In genomic region chr12:32515137-32515860, GRCh38 we compare ENCODE assay signal across 20 cellular contexts.
DNase-seq lines count a peak whose midpoint lies in the region; TF ChIP-seq lines count a peak whose summit lies in the region.
"Had no signal": no experiment of that assay in that cellular context is flagged by ENCODE, and none has a peak within 500 bp of the region (broad histone marks: within the 10 kb centered on the region; RNA-seq: fewer than 3 reads in every experiment).

No MANE protein-coding gene starts in this region.

- no peaks in the 10 kb centered on the region for H3K27me3 Mint-ChIP-seq in H9 (ENCODE audit: low read depth)
- peaks cover 17% of the 10 kb centered on the region for H3K27me3 Mint-ChIP-seq in activated T-cell treated with anti-CD3 and anti-CD28 coated beads, Interleukin-2, amount 50 U/mL, for 24 hours

- H4K8ac ChIP-seq in H9 (replicated peaks; ENCODE audit: insufficient read length, low read depth, low read length) (no peak overlapping the region), mesendoderm (ENCODE audit: low read depth, low read length) (no peak overlapping the region)

- H3K4me3 Mint-ChIP-seq in H9, result no peak overlapping the region
- H3K4me3 Mint-ChIP-seq in activated T-cell treated with anti-CD3 and anti-CD28 coated beads, Interleukin-2, amount 50 U/mL, for 24 hours, result no peak overlapping the region
- H3K4me3 Mint-ChIP-seq: HFFc6; stimulated activated naive CD8-positive, alpha-beta T cell treated with anti-CD3 and anti-CD28 coated beads, Interleukin-15, amount 100 ng/mL, for 72 hours had no signal

- no peak for TF ChIP-seq CTCF in H9 (conservative IDR thresholded peaks at IDR 0.05)

- H4K20me1 ChIP-seq in BLaER1, result no peaks in the 10 kb centered on the region
- no peaks in the 10 kb centered on the region for H4K20me1 ChIP-seq in H9 (ENCODE audit: control insufficient read depth, insufficient read depth, insufficient read length)

- H3K4me2 ChIP-seq in BLaER1 (peak overlapping the region; percentile 55), H9 (ENCODE audit: insufficient read depth, insufficient read length, low read length) (no peak overlapping the region), mesendoderm (ENCODE audit: low read length) (no peak overlapping the region)

- peaks cover 32 to 38% of the 10 kb centered on the region in 2 experiments for H3K4me1 Mint-ChIP-seq in H9
- H3K4me1 Mint-ChIP-seq in activated T-cell treated with anti-CD3 and anti-CD28 coated beads, Interleukin-2, amount 50 U/mL, for 24 hours (ENCODE audit: low read depth), result no peaks in the 10 kb centered on the region
- H3K4me1 Mint-ChIP-seq: stimulated activated naive CD8-positive, alpha-beta T cell treated with anti-CD3 and anti-CD28 coated beads, Interleukin-15, amount 100 ng/mL, for 72 hours had no signal

- DNase-seq in H9 (no peak), OCI-M1 (lab: John Stamatoyannopoulos, UW) (peak; percentile 52), mesendoderm (peak; percentile 78), MV-4-11 (lab: John Stamatoyannopoulos, UW) (no peak), epidermal melanocyte (ENCODE audit: insufficient read length, low spot score) (no peak)
- no peak for DNase-seq in activated T-cell treated with anti-CD3 and anti-CD28 coated beads, Interleukin-2, amount 50 U/mL, for 24 hours
- DNase-seq: activated effector memory CD4-positive, alpha-beta T cell treated with anti-CD3 and anti-CD28 coated beads, Interleukin-2, amount 50 U/mL, for 16 hours; dorsolateral prefrontal cortex; esophagus squamous epithelium; HFFc6; left ventricle myocardium superior; NCI-H187; NCI-H774; Peyer's patch; sigmoid colon; stimulated activated naive CD8-positive, alpha-beta T cell treated with anti-CD3 and anti-CD28 coated beads, Interleukin-15, amount 100 ng/mL, for 72 hours; T-helper 9 cell had no signal

- H4K91ac ChIP-seq in H9 (ENCODE audit: insufficient read length, low read depth, low read length), result no peak overlapping the region

- no peak overlapping the region for H3K14ac ChIP-seq in H9 (ENCODE audit: insufficient read depth, low read length)

- H3K56ac ChIP-seq in H9 (ENCODE audit: insufficient read length, low read depth, low read length) (no peak overlapping the region), mesendoderm (ENCODE audit: low read length) (no peak overlapping the region)

- peaks cover 0 to 9% (median 0%) of the 10 kb centered on the region in 3 experiments; a peak in 3 of 7 replicates for H3K36me3 Mint-ChIP-seq in H9 (ENCODE audit: insufficient read depth in 1 of 3, low read depth in 3 of 3)
- H3K36me3 Mint-ChIP-seq in activated T-cell treated with anti-CD3 and anti-CD28 coated beads, Interleukin-2, amount 50 U/mL, for 24 hours (ENCODE audit: low read depth), result no peaks in the 10 kb centered on the region

- no peaks in the 10 kb centered on the region for H3K9me3 ChIP-seq in BLaER1
- H3K9me3 ChIP-seq in H9 (ENCODE audit: control insufficient read depth, low read depth, low read length), result no peaks in the 10 kb centered on the region
- H3K9me3 ChIP-seq: esophagus squamous epithelium, Peyer's patch, sigmoid colon had no signal

- H3K9ac ChIP-seq in BLaER1 (no peak overlapping the region), H9 (ENCODE audit: extremely low read depth, insufficient read length, low read length) (no peak overlapping the region), mesendoderm (ENCODE audit: low read length) (no peak overlapping the region)

- WGBS in H9 (ENCODE audit: extremely low coverage, insufficient read length, low lambda C conversion rate), result no CpG with 5 or more reads among the region's 1 CpG
- no CpG with 5 or more reads among the region's 1 CpG for WGBS in mesendoderm (ENCODE audit: extremely low coverage, insufficient coverage, low lambda C conversion rate)

- H3K4ac ChIP-seq in H9 (ENCODE audit: low read depth, low read length) (no peak overlapping the region), mesendoderm (ENCODE audit: low read depth, low read length) (no peak overlapping the region)

- H3K9me3 Mint-ChIP-seq in H9, result no peaks in the 10 kb centered on the region
- no peaks in the 10 kb centered on the region for H3K9me3 Mint-ChIP-seq in activated T-cell treated with anti-CD3 and anti-CD28 coated beads, Interleukin-2, amount 50 U/mL, for 24 hours
- H3K9me3 Mint-ChIP-seq: HFFc6; stimulated activated naive CD8-positive, alpha-beta T cell treated with anti-CD3 and anti-CD28 coated beads, Interleukin-15, amount 100 ng/mL, for 72 hours had no signal

- H3K4me1 ChIP-seq in BLaER1 (peaks cover 19% of the 10 kb centered on the region), H9 (ENCODE audit: insufficient read depth, low read length) (peaks cover 2% of the 10 kb centered on the region; the same call in 1 of the 2 replicates), mesendoderm (ENCODE audit: control insufficient read depth, low read depth, low read length) (peaks cover 2% of the 10 kb centered on the region)
- H3K4me1 ChIP-seq: esophagus squamous epithelium, Peyer's patch, sigmoid colon had no signal

- H2AK5ac ChIP-seq in H9 (ENCODE audit: insufficient read length, low read length) (no peak overlapping the region), mesendoderm (ENCODE audit: low read length) (no peak overlapping the region)

- no peak overlapping the region for H2BK12ac ChIP-seq in H9 (ENCODE audit: insufficient read length, low read depth, low read length)

- H3K27me3 ChIP-seq in BLaER1 (no peaks in the 10 kb centered on the region), H9 (ENCODE audit: insufficient read depth, low read length) (no peaks in the 10 kb centered on the region), mesendoderm (ENCODE audit: insufficient read depth, low read length, poor library complexity) (no peaks in the 10 kb centered on the region)
- H3K27me3 ChIP-seq: cardiac muscle cell, dorsolateral prefrontal cortex, esophagus squamous epithelium, Peyer's patch, sigmoid colon had no signal

- H3K18ac ChIP-seq in H9 (ENCODE audit: insufficient read length, low read depth, low read length), result no peak overlapping the region
- H3K18ac ChIP-seq in mesendoderm (ENCODE audit: low read length), result no peak overlapping the region

- H3T11ph ChIP-seq in H9 (ENCODE audit: low read length), result no peak overlapping the region

- H4K5ac ChIP-seq in H9 (ENCODE audit: insufficient read length, low read depth, low read length), result no peak overlapping the region
- H4K5ac ChIP-seq in mesendoderm (ENCODE audit: low read length), result no peak overlapping the region

- H3K36me3 ChIP-seq in BLaER1, result no peaks in the 10 kb centered on the region
- no peaks in the 10 kb centered on the region for H3K36me3 ChIP-seq in mesendoderm (ENCODE audit: control insufficient read depth, insufficient read depth, low read length)
- H3K36me3 ChIP-seq: cardiac muscle cell, esophagus squamous epithelium, Peyer's patch, sigmoid colon had no signal

- H3K27ac ChIP-seq in BLaER1, result no peak overlapping the region
- H3K27ac ChIP-seq in H9 (ENCODE audit: insufficient read length, low read depth, low read length), result no peak overlapping the region
- peak overlapping the region; percentile 53 for H3K27ac ChIP-seq in mesendoderm (ENCODE audit: low read depth, low read length)
- H3K27ac ChIP-seq: cardiac muscle cell, dorsolateral prefrontal cortex, esophagus squamous epithelium, Peyer's patch, sigmoid colon, SK-N-MC had no signal

- peaks cover 4% of the 10 kb centered on the region for H3K79me1 ChIP-seq in H9 (ENCODE audit: insufficient read depth, low read depth, low read length, poor library complexity, severe bottlenecking)
- peaks cover 7% of the 10 kb centered on the region for H3K79me1 ChIP-seq in mesendoderm (ENCODE audit: low read length)

- peak overlapping the region in 2 of 3 experiments; percentile 34 to 72; a peak in 3 of 7 replicates for H3K27ac Mint-ChIP-seq in H9
- H3K27ac Mint-ChIP-seq in activated T-cell treated with anti-CD3 and anti-CD28 coated beads, Interleukin-2, amount 50 U/mL, for 24 hours, result no peak overlapping the region
- H3K27ac Mint-ChIP-seq: HFFc6 had no signal

- H3K23me2 ChIP-seq in H9 (ENCODE audit: insufficient read length, low read depth, low read length, poor library complexity, severe bottlenecking), result no peaks in the 10 kb centered on the region

- H3K79me2 ChIP-seq in H9 (ENCODE audit: insufficient read depth, low read length), result peaks cover 3% of the 10 kb centered on the region; the same call in 1 of the 2 replicates
- H3K79me2 ChIP-seq in mesendoderm (ENCODE audit: control insufficient read depth, insufficient read depth, low read length), result peaks cover 4% of the 10 kb centered on the region

- H2BK120ac ChIP-seq in H9 (ENCODE audit: low read depth, low read length, poor library complexity, severe bottlenecking) (no peak overlapping the region), mesendoderm (ENCODE audit: low read depth, low read length) (no peak overlapping the region)

- H2BK15ac ChIP-seq in H9 (ENCODE audit: low read depth, low read length), result no peak overlapping the region
- H2BK15ac ChIP-seq in mesendoderm (replicated peaks; ENCODE audit: low read depth), result no peak overlapping the region

- H2AFZ ChIP-seq in H9 (ENCODE audit: low read length), result no peak overlapping the region

- H3K23ac ChIP-seq in H9 (ENCODE audit: insufficient read length, low read depth, low read length) (no peak overlapping the region), mesendoderm (ENCODE audit: low read length) (no peak overlapping the region)

- H2BK5ac ChIP-seq in H9 (ENCODE audit: insufficient read length, low read length) (no peak overlapping the region), mesendoderm (ENCODE audit: low read length) (no peak overlapping the region)

- H2BK20ac ChIP-seq in H9 (ENCODE audit: low read depth, low read length, poor library complexity, severe bottlenecking), result no peak overlapping the region

- H3K4me3 ChIP-seq in BLaER1, result no peak overlapping the region
- no peak overlapping the region for H3K4me3 ChIP-seq in mesendoderm (ENCODE audit: low read length)
- H3K4me3 ChIP-seq: cardiac muscle cell, dorsolateral prefrontal cortex, esophagus squamous epithelium, Peyer's patch, sigmoid colon, SK-N-MC had no signal

Comparison
In these comparisons a context has a peak if more than half of its experiments do, and no peak if none do; other contexts are left out.
1. DNase-seq: peak in OCI-M1 (single experiment) and mesendoderm (single experiment); none in H9 (single experiment), activated T-cell treated with anti-CD3 and anti-CD28 coated beads, Interleukin-2, amount 50 U/mL, for 24 hours (single experiment), MV-4-11 (single experiment) and epidermal melanocyte (single experiment).